Comparison of ENCODE assay signal across 23 cellular contexts in genomic region chr6:89563866-89564265, GRCh38.
A peak's percentile ranks its signal among the peaks of the same experiment; 100 is the strongest.
DNase-seq lines count a peak whose midpoint lies in the region; ATAC-seq and TF ChIP-seq lines count a peak whose summit lies in the region.
"Had no signal": no experiment of that assay in that cellular context is flagged by ENCODE, and none has a peak within 500 bp of the region (broad histone marks: within the 10 kb centered on the region; RNA-seq: fewer than 3 reads in every experiment).

No MANE protein-coding gene starts in this region.

- POLR2A ChIA-PET in HEK293 (lab: Yijun Ruan, JAX), result no interaction called here
- POLR2A ChIA-PET in RWPE1 (lab: Yijun Ruan, JAX; ENCODE audit: low non-redundant PET), result no interaction called here

- peaks cover 32% of the 10 kb centered on the region for H3F3A ChIP-seq in neural progenitor cell (ENCODE audit: low read depth)

- peaks cover 4% of the 10 kb centered on the region for H4K20me1 ChIP-seq in neural progenitor cell (ENCODE audit: low read depth)

- H3K27me3 ChIP-seq in neural progenitor cell (no peaks in the 10 kb centered on the region), thoracic aorta (replicated peaks; ENCODE audit: insufficient read depth) (no peaks in the 10 kb centered on the region), esophagus muscularis mucosa (no peaks in the 10 kb centered on the region)
- H3K27me3 ChIP-seq: SJCRH30 had no signal

- peaks cover 77% of the 10 kb centered on the region for H3K4me1 Mint-ChIP-seq in neural progenitor cell
- H3K4me1 Mint-ChIP-seq in stimulated activated memory B cell treated with anti-CD40 and anti-IgM and Interleukin-4, amounts not matched to agents 10 μg/mL and 1 μg/mL and 100 μg/mL, for 72 hours, result no peaks in the 10 kb centered on the region
- H3K4me1 Mint-ChIP-seq: CD8-positive, alpha-beta memory T cell had no signal

- no peak overlapping the region for H3K4me2 ChIP-seq in neural progenitor cell

- CTCF ChIA-PET in HEK293 (lab: Yijun Ruan, JAX) (interaction anchor here (0.6 to 0.7 kb wide), 2 partner anchors 16 to 513 kb away, joined by 3 read pairs; no protein-coding TSS in a partner anchor), RWPE1 (lab: Yijun Ruan, JAX) (no interaction called here)

- peaks cover 10% of the 10 kb centered on the region for H3K27me3 Mint-ChIP-seq in neural progenitor cell (ENCODE audit: insufficient read depth, low read depth)
- H3K27me3 Mint-ChIP-seq in stimulated activated memory B cell treated with anti-CD40 and anti-IgM and Interleukin-4, amounts not matched to agents 10 μg/mL and 1 μg/mL and 100 μg/mL, for 72 hours, result no peaks in the 10 kb centered on the region
- H3K27me3 Mint-ChIP-seq: CD8-positive, alpha-beta memory T cell had no signal

- no peak for ATAC-seq in thoracic aorta (ENCODE audit: insufficient number of reproducible peaks, low FRiP score, low read depth)
- ATAC-seq in stimulated activated memory B cell treated with anti-CD40 and anti-IgM and Interleukin-4, amounts not matched to agents 10 μg/mL and 1 μg/mL and 100 μg/mL, for 72 hours, result no peak
- ATAC-seq: PC-3, Right ventricle myocardium inferior had no signal

- H3K9ac ChIP-seq in neural progenitor cell, result no peak overlapping the region

- intact Hi-C loops in esophagus muscularis mucosa (cut with DNase I), result no loop called here

- no peak for TF ChIP-seq POLR2A in esophagus muscularis mucosa (IDR thresholded peaks at IDR 0.05; ENCODE audit: low read depth)

- WGBS in esophagus muscularis mucosa, result 100% methylated on average over 1 of the region's 1 CpG

- H3K4me3 ChIP-seq in HEK293 (ENCODE audit: low read depth, low read length), result no peak overlapping the region
- H3K4me3 ChIP-seq in neural progenitor cell, result no peak overlapping the region
- peak overlapping the region; percentile 65 for H3K4me3 ChIP-seq in thoracic aorta
- no peak overlapping the region for H3K4me3 ChIP-seq in esophagus muscularis mucosa
- H3K4me3 ChIP-seq: MG63, SJCRH30 had no signal

- H3K36me3 ChIP-seq in HEK293 (ENCODE audit: control insufficient read depth in 2 of 2, insufficient read depth in 1 of 2, low read length in 2 of 2) (no peaks in the 10 kb centered on the region), neural progenitor cell (no peaks in the 10 kb centered on the region), thoracic aorta (no peaks in the 10 kb centered on the region), esophagus muscularis mucosa (peaks cover 0 to 5% (median 0%) of the 10 kb centered on the region in 4 donors)
- H3K36me3 ChIP-seq: BE2C, MG63, SJCRH30 had no signal

- no peaks in the 10 kb centered on the region for H3K9me3 Mint-ChIP-seq in neural progenitor cell
- no peaks in the 10 kb centered on the region for H3K9me3 Mint-ChIP-seq in stimulated activated memory B cell treated with anti-CD40 and anti-IgM and Interleukin-4, amounts not matched to agents 10 μg/mL and 1 μg/mL and 100 μg/mL, for 72 hours
- H3K9me3 Mint-ChIP-seq: CD8-positive, alpha-beta memory T cell had no signal

- TF ChIP-seq CTCF in HEK293 (tag by site-specific recombination; IDR thresholded peaks at IDR 0.05) (no peak), neural progenitor cell (IDR thresholded peaks at IDR 0.05) (no peak), thoracic aorta (IDR thresholded peaks at IDR 0.05) (no peak), RWPE1 (conservative IDR thresholded peaks at IDR 0.05; ENCODE audit: low read depth) (no peak), esophagus muscularis mucosa (IDR thresholded peaks at IDR 0.05) (no peak)

- no peak overlapping the region for H3K27ac ChIP-seq in HEK293 (ENCODE audit: extremely low read depth, low read depth, low read length)
- no peak overlapping the region for H3K27ac ChIP-seq in neural progenitor cell
- H3K27ac ChIP-seq in thoracic aorta, result peak overlapping the region; percentile 85 to 87
- no peak overlapping the region for H3K27ac ChIP-seq in RWPE1
- no peak overlapping the region for H3K27ac ChIP-seq in esophagus muscularis mucosa (replicated peaks in 1 of 4)
- H3K27ac ChIP-seq: SJCRH30 had no signal

- peak overlapping the region; percentile 83 for H3K27ac Mint-ChIP-seq in neural progenitor cell
- no peak overlapping the region for H3K27ac Mint-ChIP-seq in stimulated activated memory B cell treated with anti-CD40 and anti-IgM and Interleukin-4, amounts not matched to agents 10 μg/mL and 1 μg/mL and 100 μg/mL, for 72 hours
- H3K27ac Mint-ChIP-seq: CD14-positive monocyte had no signal

- H3K4me1 ChIP-seq in HEK293 (ENCODE audit: control insufficient read depth, insufficient read depth, low read length) (peaks cover 5% of the 10 kb centered on the region; the same call in 1 of the 2 replicates), neural progenitor cell (peaks cover 74% of the 10 kb centered on the region), thoracic aorta (ENCODE audit: control insufficient read depth in 1 of 2, low read depth in 2 of 2) (peaks cover 38 to 78% of the 10 kb centered on the region in 2 donors), esophagus muscularis mucosa (peaks cover 0 to 18% (median 6%) of the 10 kb centered on the region in 4 donors)
- H3K4me1 ChIP-seq: BE2C, SJCRH30 had no signal

- no peak for TF ChIP-seq EP300 in esophagus muscularis mucosa (IDR thresholded peaks at IDR 0.05)

- DNase-seq in cerebellum (ENCODE audit: low spot score) (peak; percentile 15), neural progenitor cell (ENCODE audit: low spot score) (no peak), thoracic aorta (ENCODE audit: low spot score) (no peak), RWPE1 (ENCODE audit: low spot score) (no peak), DMS114 treated with DMSO at 0.1 percent for 48 hours (lab: John Stamatoyannopoulos, UW; ENCODE audit: unreplicated experiment) (no peak), esophagus muscularis mucosa (ENCODE audit: extremely low spot score) (no peak)
- DNase-seq: 8988T; ACHN; BE2C; CD8-positive, alpha-beta memory T cell; DMS 273 treated with DMSO at 0.1 percent for 48 hours; IMR-90; KG1; MG63; NCI-H1930; NCI-H446; NK-92 treated with Interleukin-12 subunit alpha and Interleukin-12 subunit beta, amount 100 ng/mL, for 24 hours; PC-3; SJCRH30 had no signal

- no peaks in the 10 kb centered on the region for H3K9me3 ChIP-seq in HEK293 (ENCODE audit: control insufficient read depth, insufficient read depth, low read depth, low read length)
- H3K9me3 ChIP-seq in neural progenitor cell (ENCODE audit: low read depth), result no peaks in the 10 kb centered on the region
- H3K9me3 ChIP-seq in thoracic aorta, result no peaks in the 10 kb centered on the region
- no peaks in the 10 kb centered on the region for H3K9me3 ChIP-seq in esophagus muscularis mucosa
- H3K9me3 ChIP-seq: BE2C, MG63, SJCRH30 had no signal

- peak overlapping the region; percentile 66 for H3K4me3 Mint-ChIP-seq in neural progenitor cell
- H3K4me3 Mint-ChIP-seq in stimulated activated memory B cell treated with anti-CD40 and anti-IgM and Interleukin-4, amounts not matched to agents 10 μg/mL and 1 μg/mL and 100 μg/mL, for 72 hours, result no peak overlapping the region
- H3K4me3 Mint-ChIP-seq: CD14-positive monocyte; CD8-positive, alpha-beta memory T cell had no signal

- H2AFZ ChIP-seq in neural progenitor cell (replicated peaks), result no peak overlapping the region

- peaks cover 1% of the 10 kb centered on the region for H3K36me3 Mint-ChIP-seq in neural progenitor cell
- H3K36me3 Mint-ChIP-seq in stimulated activated memory B cell treated with anti-CD40 and anti-IgM and Interleukin-4, amounts not matched to agents 10 μg/mL and 1 μg/mL and 100 μg/mL, for 72 hours, result no peaks in the 10 kb centered on the region
- H3K36me3 Mint-ChIP-seq: CD14-positive monocyte had no signal

- H3K79me2 ChIP-seq in neural progenitor cell (ENCODE audit: low read depth), result no peaks in the 10 kb centered on the region

TF ChIP-seq in HEK293, 187 proteins besides CTCF, POLR2A, EP300 and RAD21:
- TF ChIP-seq OVOL3 (tag by site-specific recombination; IDR thresholded peaks at IDR 0.05) (no peak), ZNF214 (tag by site-specific recombination; IDR thresholded peaks at IDR 0.05; ENCODE audit: borderline replicate concordance) (no peak), PBX3 (CRISPR knock-in tag; IDR thresholded peaks at IDR 0.05) (no peak), ZNF560 (tag by site-specific recombination; IDR thresholded peaks at IDR 0.05; ENCODE audit: borderline replicate concordance) (no peak), ZNF792 (tag by site-specific recombination; IDR thresholded peaks at IDR 0.05) (no peak), YY2 (tag by site-specific recombination; IDR thresholded peaks at IDR 0.05) (no peak), ZNF600 (tag by site-specific recombination; IDR thresholded peaks at IDR 0.05) (peak; percentile 71)

Comparison
In these comparisons a context has a peak if more than half of its experiments do, and no peak if none do; other contexts are left out.
1. H3K27ac ChIP-seq: peak in thoracic aorta (2 of 2); none in HEK293 (single experiment), neural progenitor cell (single experiment), RWPE1 (single experiment) and esophagus muscularis mucosa (0 of 4).